Comparison of ENCODE assay signal across 10 cellular contexts in the genomic region with DNA sequence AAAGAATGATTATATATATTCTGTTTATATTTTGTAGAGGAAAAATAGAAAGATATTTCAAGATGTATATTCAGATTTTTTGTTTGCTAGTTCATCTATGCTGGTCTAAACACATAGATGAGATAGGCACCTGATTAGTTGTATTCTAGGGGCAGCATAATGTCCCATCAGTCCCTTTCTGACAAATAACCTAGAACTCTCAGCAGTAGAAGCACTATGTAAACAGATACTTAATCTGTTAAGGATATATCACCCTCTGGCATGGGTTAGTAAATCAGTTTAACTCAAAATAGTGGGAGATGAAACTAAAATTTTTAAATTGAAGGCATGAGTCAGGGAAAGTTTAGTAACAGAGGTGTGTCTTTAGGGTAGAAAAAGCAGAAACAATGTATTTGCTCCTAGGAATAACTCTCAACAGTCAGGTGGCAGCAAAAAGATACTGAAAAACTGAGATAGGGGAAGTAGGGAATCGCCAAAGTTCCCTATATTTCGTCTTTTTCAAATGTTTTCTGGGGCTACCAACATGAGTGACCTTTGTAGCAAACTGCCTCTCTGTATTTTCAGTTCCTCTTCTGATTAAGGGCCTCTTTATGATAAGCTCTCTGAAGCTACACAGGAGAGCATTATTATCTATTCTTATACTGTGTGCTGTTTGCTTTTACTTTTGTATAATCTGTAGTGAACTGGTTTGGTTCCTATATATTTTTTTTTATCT. TPM values are rescaled to one million over a fixed set of nuclear protein-coding genes. Genes with fewer than 3 reads are reported as not detected.
DNase-seq lines count a peak whose midpoint lies in the region; ATAC-seq lines count a peak whose summit lies in the region.
"Had no signal": no experiment of that assay in that cellular context is flagged by ENCODE, and none has a peak within 500 bp of the region (broad histone marks: within the 10 kb centered on the region; RNA-seq: fewer than 3 reads in every experiment).

No MANE protein-coding gene starts in this region.

- DNase-seq in G401 (ENCODE audit: low spot score) (peak; percentile 4), NOMO-1 treated with dmso at 0.1 percent for 144 hours (lab: John Stamatoyannopoulos, UW; ENCODE audit: unreplicated experiment) (peak; percentile 86), HAP-1 (ENCODE audit: low spot score in 2 of 2) (no peak), OCI-M2 (lab: John Stamatoyannopoulos, UW; ENCODE audit: unreplicated experiment) (no peak), HuH-7 (ENCODE audit: low spot score) (no peak)
- no peak for DNase-seq in activated CD8-positive, alpha-beta T cell treated with anti-CD3 and anti-CD28 coated beads, Interleukin-2, amount 10 ng/mL, durations not matched to agents 7 days and 5 days
- DNase-seq: activated CD4-positive, alpha-beta T cell treated with anti-CD3 and anti-CD28 coated beads, Interleukin-2, amount 50 U/mL, for 48 hours had no signal

- no peaks in the 10 kb centered on the region for H3K27me3 ChIP-seq in HAP-1 (ENCODE audit: low read depth)

- H3K36me3 Mint-ChIP-seq in activated CD8-positive, alpha-beta T cell treated with anti-CD3 and anti-CD28 coated beads, Interleukin-2, amount 10 ng/mL, durations not matched to agents 7 days and 5 days (ENCODE audit: low read depth), result no peaks in the 10 kb centered on the region

- no peaks in the 10 kb centered on the region for H3K36me3 ChIP-seq in HAP-1 (replicated peaks)

- H3K4me3 Mint-ChIP-seq in activated CD8-positive, alpha-beta T cell treated with anti-CD3 and anti-CD28 coated beads, Interleukin-2, amount 10 ng/mL, durations not matched to agents 7 days and 5 days, result no peak overlapping the region

- H3K9me3 Mint-ChIP-seq in activated CD8-positive, alpha-beta T cell treated with anti-CD3 and anti-CD28 coated beads, Interleukin-2, amount 10 ng/mL, durations not matched to agents 7 days and 5 days (ENCODE audit: insufficient read depth), result no peaks in the 10 kb centered on the region

- H3K4me1 Mint-ChIP-seq in activated CD8-positive, alpha-beta T cell treated with anti-CD3 and anti-CD28 coated beads, Interleukin-2, amount 10 ng/mL, durations not matched to agents 7 days and 5 days (ENCODE audit: low read depth), result no peaks in the 10 kb centered on the region

- no peak overlapping the region for H3K27ac Mint-ChIP-seq in activated CD8-positive, alpha-beta T cell treated with anti-CD3 and anti-CD28 coated beads, Interleukin-2, amount 10 ng/mL, durations not matched to agents 7 days and 5 days

- POLR2A ChIA-PET in activated CD8-positive, alpha-beta T cell treated with anti-CD3 and anti-CD28 coated beads, Interleukin-2, amount 10 ng/mL, durations not matched to agents 7 days and 5 days (lab: Charles Lee), result no interaction called here

- H3K27me3 Mint-ChIP-seq in activated CD8-positive, alpha-beta T cell treated with anti-CD3 and anti-CD28 coated beads, Interleukin-2, amount 10 ng/mL, durations not matched to agents 7 days and 5 days (ENCODE audit: low read depth), result peaks cover 2% of the 10 kb centered on the region

- CTCF ChIA-PET in activated CD8-positive, alpha-beta T cell treated with anti-CD3 and anti-CD28 coated beads, Interleukin-2, amount 10 ng/mL, durations not matched to agents 7 days and 5 days (lab: Charles Lee), result no interaction called here

- H3K4me3 ChIP-seq in HAP-1, result no peak overlapping the region

- in situ Hi-C loops in G401 (cut with HindIII; ENCODE audit: low sequenced_read_pairs), result no loop called here
- in situ Hi-C loops in HAP-1 (cut with MboI; ENCODE audit: low sequenced_read_pairs), result no loop called here

- H3K4me1 ChIP-seq in HAP-1, result peaks cover 6% of the 10 kb centered on the region
- H3K4me1 ChIP-seq: parathyroid adenoma had no signal

- H3K9me3 ChIP-seq in HAP-1, result no peaks in the 10 kb centered on the region

- ATAC-seq in GM19372 (IDR thresholded peaks at IDR 0.05; ENCODE audit: low read depth, unreplicated experiment), result peak; percentile 93
- peak; percentile 86 for ATAC-seq in HG02981 (IDR thresholded peaks at IDR 0.05; ENCODE audit: unreplicated experiment)
- no peak for ATAC-seq in activated CD8-positive, alpha-beta T cell treated with anti-CD3 and anti-CD28 coated beads, Interleukin-2, amount 10 ng/mL, durations not matched to agents 7 days and 5 days

RNA-seq across cellular contexts. Expression of a gene that starts 5.7 kb away (rescaled TPM):
- not detected in 2 replicates for total RNA-seq in G401 (2014; rRNA removed; shearing (Covaris generic))
- total RNA-seq in activated CD8-positive, alpha-beta T cell treated with anti-CD3 and anti-CD28 coated beads, Interleukin-2, amount 10 ng/mL, durations not matched to agents 7 days and 5 days, result not detected

Comparison
In these comparisons a context has a peak if more than half of its experiments do, and no peak if none do; other contexts are left out.
1. DNase-seq: peak in G401 (single experiment) and NOMO-1 treated with dmso at 0.1 percent for 144 hours (single experiment); none in HAP-1 (0 of 2), activated CD8-positive, alpha-beta T cell treated with anti-CD3 and anti-CD28 coated beads, Interleukin-2, amount 10 ng/mL, durations not matched to agents 7 days and 5 days (single experiment), OCI-M2 (single experiment) and HuH-7 (single experiment).